Comparison of ENCODE assay signal across 7 cellular contexts in genomic region chr17:82153745-82154375, GRCh38. TPM values are rescaled to one million over a fixed set of nuclear protein-coding genes. Genes with fewer than 3 reads are reported as not detected.
A peak's percentile ranks its signal among the peaks of the same experiment; 100 is the strongest.
DNase-seq lines count a peak whose midpoint lies in the region; ATAC-seq, FAIRE-seq and TF ChIP-seq lines count a peak whose summit lies in the region.

No MANE protein-coding gene starts in this region.

- no peak overlapping the region for H2AFZ ChIP-seq in SU-DHL-6 (ENCODE audit: low read depth, low read length, severe bottlenecking)

- intact Hi-C loops in heart right ventricle (cut with DNase I): loop anchor here (1.0 to 10.0 kb wide), 8 partner anchors 122 to 199 kb away; partner anchors contain the start of genes RAC3 (in 4 of the 10) and NOTUM (in 2 of the 10)

- no peak overlapping the region for H3K27ac ChIP-seq in SU-DHL-6 (ENCODE audit: low read depth, low read length)
- H3K27ac ChIP-seq in heart right ventricle: no peak overlapping the region

- no peak overlapping the region for H3K4me3 Mint-ChIP-seq in activated naive CD8-positive, alpha-beta T cell treated with anti-CD3 and anti-CD28 coated beads, Interleukin-2, amount 10 ng/mL, durations not matched to agents 7 days and 5 days

- no peaks in the 10 kb centered on the region for H3K9me3 Mint-ChIP-seq in activated naive CD8-positive, alpha-beta T cell treated with anti-CD3 and anti-CD28 coated beads, Interleukin-2, amount 10 ng/mL, durations not matched to agents 7 days and 5 days

- H3K36me3 ChIP-seq in MG63 (peaks cover 20% of the 10 kb centered on the region), SU-DHL-6 (ENCODE audit: low read length) (no peaks in the 10 kb centered on the region), heart right ventricle (peaks cover 0 to 22% (median 0%) of the 10 kb centered on the region in 9 donors)

- no peaks in the 10 kb centered on the region for H4K20me1 ChIP-seq in SU-DHL-6 (ENCODE audit: low read depth, low read length)

- DNase-seq in GM12891 (ENCODE audit: insufficient read length, low spot score) (peak; percentile 94), MG63 (peak; percentile 37), heart right ventricle (peak; percentile 70 to 79), retina (peak; percentile 85)
- DNase-seq in activated naive CD8-positive, alpha-beta T cell treated with anti-CD3 and anti-CD28 coated beads, Interleukin-2, amount 10 ng/mL, durations not matched to agents 7 days and 5 days: peak; percentile 87

- POLR2A ChIA-PET in activated naive CD8-positive, alpha-beta T cell treated with anti-CD3 and anti-CD28 coated beads, Interleukin-2, amount 10 ng/mL, durations not matched to agents 7 days and 5 days (lab: Charles Lee): interaction anchor here (1.0 to 1.7 kb wide), 4 partner anchors 48 to 123 kb away, joined by 3 to 5 read pairs (median 4); partner anchors contain the start of gene DCXR

- no peak overlapping the region for H3K4me2 ChIP-seq in SU-DHL-6 (ENCODE audit: low read depth, low read length, poor library complexity, severe bottlenecking)

- no peaks in the 10 kb centered on the region for H3K27me3 Mint-ChIP-seq in activated naive CD8-positive, alpha-beta T cell treated with anti-CD3 and anti-CD28 coated beads, Interleukin-2, amount 10 ng/mL, durations not matched to agents 7 days and 5 days

- peaks cover 3% of the 10 kb centered on the region for H3K36me3 Mint-ChIP-seq in activated naive CD8-positive, alpha-beta T cell treated with anti-CD3 and anti-CD28 coated beads, Interleukin-2, amount 10 ng/mL, durations not matched to agents 7 days and 5 days

- H3K9me3 ChIP-seq in MG63: no peaks in the 10 kb centered on the region
- no peaks in the 10 kb centered on the region for H3K9me3 ChIP-seq in SU-DHL-6 (ENCODE audit: insufficient read depth, low read length)
- no peaks in the 10 kb centered on the region for H3K9me3 ChIP-seq in heart right ventricle

- H3K4me1 ChIP-seq in heart right ventricle: no peaks in the 10 kb centered on the region

- H3K4me3 ChIP-seq in MG63 (no peak overlapping the region), SU-DHL-6 (ENCODE audit: insufficient read depth, low read length, poor library complexity, severe bottlenecking) (no peak overlapping the region), heart right ventricle (no peak overlapping the region)

- peak; percentile 96 for FAIRE-seq in GM12891 (lab: Jason Lieb, UNC)

- H3K9ac ChIP-seq in SU-DHL-6 (ENCODE audit: low read length): no peak overlapping the region

- peak overlapping the region; percentile 58 for H3K27ac Mint-ChIP-seq in activated naive CD8-positive, alpha-beta T cell treated with anti-CD3 and anti-CD28 coated beads, Interleukin-2, amount 10 ng/mL, durations not matched to agents 7 days and 5 days

- no peaks in the 10 kb centered on the region for H3K79me2 ChIP-seq in SU-DHL-6 (ENCODE audit: insufficient read depth, low read length)

- H3K27me3 ChIP-seq in MG63: no peaks in the 10 kb centered on the region
- H3K27me3 ChIP-seq in SU-DHL-6 (ENCODE audit: low read length): no peaks in the 10 kb centered on the region
- H3K27me3 ChIP-seq in heart right ventricle: no peaks in the 10 kb centered on the region

- TF ChIP-seq CTCF in SU-DHL-6 (IDR thresholded peaks at IDR 0.05; ENCODE audit: insufficient read depth, low read length, poor library complexity, severe bottlenecking) (peak; percentile 90), heart right ventricle (IDR thresholded peaks at IDR 0.05) (peak; percentile 81 to 96 (median 88))

- H3K4me1 Mint-ChIP-seq in activated naive CD8-positive, alpha-beta T cell treated with anti-CD3 and anti-CD28 coated beads, Interleukin-2, amount 10 ng/mL, durations not matched to agents 7 days and 5 days: no peaks in the 10 kb centered on the region

- no peaks in the 10 kb centered on the region for H3K9me2 ChIP-seq in SU-DHL-6 (replicated peaks; ENCODE audit: insufficient read depth, low read length)

- whole genome bisulfite sequencing in heart right ventricle, 2 donors: 54 to 58% methylated on average over 16 of the region's 16 CpGs

- ATAC-seq in activated naive CD8-positive, alpha-beta T cell treated with anti-CD3 and anti-CD28 coated beads, Interleukin-2, amount 10 ng/mL, durations not matched to agents 7 days and 5 days (ENCODE audit: low read depth): peak; percentile 96
- ATAC-seq in heart right ventricle (peak; percentile 83 to 94 (median 91)), GM21367 (IDR thresholded peaks at IDR 0.05; ENCODE audit: unreplicated experiment) (no peak)

- TF ChIP-seq POLR2A in GM12891 (IDR thresholded peaks at IDR 0.05; ENCODE audit: low read depth, low read length): no peak

- H3F3A ChIP-seq in SU-DHL-6 (ENCODE audit: insufficient read depth): no peaks in the 10 kb centered on the region

TF ChIP-seq in GM12891, 5 proteins besides CTCF, POLR2A, EP300 and RAD21:
- no peak for TF ChIP-seq TAF1 (IDR thresholded peaks at IDR 0.05; ENCODE audit: low read depth, low read length)
- TF ChIP-seq SPI1 (IDR thresholded peaks at IDR 0.05; ENCODE audit: low read depth, low read length): no peak
- TF ChIP-seq PAX5 (IDR thresholded peaks at IDR 0.05; ENCODE audit: insufficient read depth, low read length, severe bottlenecking): peak; percentile 26
- 0 out of 2 replicates have a peak, but pooled peaks have one; percentile 19 for TF ChIP-seq POU2F2 (IDR thresholded peaks at IDR 0.05; ENCODE audit: low read depth, low read length)
- TF ChIP-seq POLR2AphosphoS5 (IDR thresholded peaks at IDR 0.05; ENCODE audit: low read depth, low read length): no peak

RNA-seq across cellular contexts. Expression of gene FASN, which starts 55.8 kb away (rescaled TPM):
- polyA plus RNA-seq in GM12891 (2012; ENCODE audit: low read depth, missing spikeins): 59.2 TPM
- 112 and 125 TPM in 2 replicates for total RNA-seq in MG63 (2014; rRNA removed; shearing (Covaris generic); ENCODE audit: low replicate concordance)
- 100 to 1,000 TPM; 154 to 163 TPM for total RNA-seq in activated naive CD8-positive, alpha-beta T cell treated with anti-CD3 and anti-CD28 coated beads, Interleukin-2, amount 10 ng/mL, durations not matched to agents 7 days and 5 days
- total RNA-seq in heart right ventricle: 10 to 100 TPM in 8 of 10 donors, 1 to 10 TPM in 2; 9.0 to 62.4 (median 17.9) TPM
- 10 to 100 TPM; 34.4 to 58.4 TPM for polyA plus RNA-seq in heart right ventricle

RNA-seq across cellular contexts. Expression of gene CCDC57, which starts 58.8 kb away (rescaled TPM):
- polyA plus RNA-seq in GM12891 (2012; ENCODE audit: low read depth, missing spikeins): 62.4 TPM
- total RNA-seq in MG63 (2014; rRNA removed; shearing (Covaris generic); ENCODE audit: low replicate concordance): 6.9 and 8.2 TPM in 2 replicates
- 10 to 100 TPM; 79.5 to 81.7 TPM for total RNA-seq in activated naive CD8-positive, alpha-beta T cell treated with anti-CD3 and anti-CD28 coated beads, Interleukin-2, amount 10 ng/mL, durations not matched to agents 7 days and 5 days
- total RNA-seq in heart right ventricle: 10 to 100 TPM in 8 of 10 donors, 1 to 10 TPM in 2; 7.0 to 16.2 (median 10.7) TPM
- polyA plus RNA-seq in heart right ventricle: 10 to 100 TPM in 1 of 2 donors, 1 to 10 TPM in 1; 9.4 to 34.5 TPM

Comparison
In these comparisons a context has a peak if more than half of its experiments do, and no peak if none do; other contexts are left out.
1. DNase-seq: peak in every context shown above with its lines; median percentile 94 in GM12891; 87 in activated naive CD8-positive, alpha-beta T cell treated with anti-CD3 and anti-CD28 coated beads, Interleukin-2, amount 10 ng/mL, durations not matched to agents 7 days and 5 days; 85 in retina; 74 in heart right ventricle; 37 in MG63.